8 cellular contexts compared by ENCODE assay signal in genomic region chr14:59360923-59361794, GRCh38.
DNase-seq lines count a peak whose midpoint lies in the region; ATAC-seq, FAIRE-seq and TF ChIP-seq lines count a peak whose summit lies in the region.

No MANE protein-coding gene starts in this region.

- peak overlapping the region; percentile 19 for H3K27ac Mint-ChIP-seq in HFFc6

- H3K36me3 ChIP-seq in muscle layer of colon (ENCODE audit: insufficient read depth, low read length), result peaks cover 36% of the 10 kb centered on the region

- H3K4me1 Mint-ChIP-seq in HFFc6 (ENCODE audit: low read depth), result peaks cover 87% of the 10 kb centered on the region

- peaks cover 41% of the 10 kb centered on the region for H3K4me1 ChIP-seq in muscle layer of colon (ENCODE audit: insufficient read depth, low read length)

- no peaks in the 10 kb centered on the region for H3K9me3 Mint-ChIP-seq in HFFc6

- H3K9me3 ChIP-seq in muscle layer of colon (ENCODE audit: low read length), result no peaks in the 10 kb centered on the region

- DNase-seq in HFFc6 (peak; percentile 64), NCI-H526 (lab: John Stamatoyannopoulos, UW) (peak; percentile 62 to 79), choroid plexus epithelial cell (ENCODE audit: low read depth) (peak; percentile 96), OCI-M2 (lab: John Stamatoyannopoulos, UW; ENCODE audit: unreplicated experiment) (no peak), D721Med (ENCODE audit: insufficient read length, low spot score) (no peak), cortex of kidney (lab: John Stamatoyannopoulos, UW) (no peak)

- ATAC-seq in HG02571 (IDR thresholded peaks at IDR 0.05; ENCODE audit: unreplicated experiment), result no peak

- no peak for FAIRE-seq in D721Med (lab: Jason Lieb, UNC)

- peak overlapping the region; percentile 22 for H3K4me3 Mint-ChIP-seq in HFFc6

- H3K4me3 ChIP-seq in choroid plexus epithelial cell (ENCODE audit: low read depth, low read length) (no peak overlapping the region), muscle layer of colon (ENCODE audit: low read depth in 1 of 2, low read length in 2 of 2) (no peak overlapping the region)

- no peak overlapping the region for H3K9ac ChIP-seq in muscle layer of colon (ENCODE audit: low read length)

- H3K27me3 ChIP-seq in muscle layer of colon (ENCODE audit: control insufficient read depth in 1 of 2, insufficient read depth in 2 of 2, low read length in 2 of 2), result no peaks in the 10 kb centered on the region

- H3K36me3 Mint-ChIP-seq in HFFc6 (ENCODE audit: low read depth), result no peaks in the 10 kb centered on the region

- H3K27ac ChIP-seq in muscle layer of colon (ENCODE audit: low read depth, low read length), result peak overlapping the region; percentile 35

- H3K27me3 Mint-ChIP-seq in HFFc6 (ENCODE audit: insufficient read depth), result no peaks in the 10 kb centered on the region

- TF ChIP-seq CTCF in HFFc6 (IDR thresholded peaks at IDR 0.05) (no peak), choroid plexus epithelial cell (conservative IDR thresholded peaks at IDR 0.05; ENCODE audit: low read depth, low read length) (no peak), D721Med (IDR thresholded peaks at IDR 0.05; ENCODE audit: insufficient read depth, missing control alignments) (no peak)

Comparison
In these comparisons a context has a peak if more than half of its experiments do, and no peak if none do; other contexts are left out.
1. DNase-seq: peak in HFFc6 (single experiment), NCI-H526 (2 of 2) and choroid plexus epithelial cell (single experiment); none in OCI-M2 (single experiment), D721Med (single experiment) and cortex of kidney (single experiment).